Comparison of ENCODE assay signal across 11 cellular contexts in genomic region chr11:128210148-128210940, GRCh38.
DNase-seq lines count a peak whose midpoint lies in the region; ATAC-seq, FAIRE-seq and TF ChIP-seq lines count a peak whose summit lies in the region.
"Had no signal": no experiment of that assay in that cellular context is flagged by ENCODE, and none has a peak within 500 bp of the region (broad histone marks: within the 10 kb centered on the region; RNA-seq: fewer than 3 reads in every experiment).

No MANE protein-coding gene starts in this region.

- CTCF ChIA-PET in OCI-LY7 (lab: Charles Lee; ENCODE audit: unreplicated experiment): no interaction called here

- H3K4me2 ChIP-seq in OCI-LY7 (ENCODE audit: low read length): no peak overlapping the region

- no peak for FAIRE-seq in frontal cortex (lab: Jason Lieb, UNC)
- FAIRE-seq: GM12878 had no signal

- 57 to 92% methylated on average over 1 to 2 of the region's 3 CpGs for WGBS in mesodermal cell (ENCODE audit: insufficient coverage in 2 of 2), 2 experiments

- no peaks in the 10 kb centered on the region for H3K9me3 ChIP-seq in mesodermal cell (ENCODE audit: control insufficient read depth, low read length)
- no peaks in the 10 kb centered on the region for H3K9me3 ChIP-seq in OCI-LY7 (ENCODE audit: low read length)

- H3K4me3 ChIP-seq in mesodermal cell (ENCODE audit: extremely low read depth, insufficient read depth, low read length, poor library complexity, severe bottlenecking) (no peak overlapping the region), OCI-LY7 (ENCODE audit: low read depth, low read length, poor library complexity, severe bottlenecking) (no peak overlapping the region)
- H3K4me3 ChIP-seq: GM12878 had no signal

- POLR2A ChIA-PET in OCI-LY7 (lab: Charles Lee): no interaction called here

- H3K4me1 ChIP-seq in mesodermal cell (ENCODE audit: control insufficient read depth, insufficient read depth, low read length, poor library complexity, severe bottlenecking): peaks cover 27% of the 10 kb centered on the region
- no peaks in the 10 kb centered on the region for H3K4me1 ChIP-seq in OCI-LY7 (ENCODE audit: insufficient read depth, low read length, poor library complexity, severe bottlenecking)
- H3K4me1 ChIP-seq: parathyroid adenoma had no signal

- no TSS peak for BruUV-seq in OCI-LY7 (replicated peaks; lab: Mats Ljungman, UMichigan)

- no peaks in the 10 kb centered on the region for H4K20me1 ChIP-seq in OCI-LY7 (ENCODE audit: insufficient read depth, low read length)

- no peak for TF ChIP-seq CTCF in OCI-LY7 (conservative IDR thresholded peaks at IDR 0.05; ENCODE audit: low read length)

- ATAC-seq in HG03095 (IDR thresholded peaks at IDR 0.05; ENCODE audit: unreplicated experiment): no peak
- ATAC-seq: GM12878 had no signal

- no peaks in the 10 kb centered on the region for H3K9me2 ChIP-seq in OCI-LY7 (ENCODE audit: insufficient read depth, low read length)

- peak overlapping the region; percentile 87 for H3K27ac ChIP-seq in mesodermal cell (ENCODE audit: low read depth, low read length, severe bottlenecking)
- no peak overlapping the region for H3K27ac ChIP-seq in OCI-LY7 (ENCODE audit: low read depth, low read length, poor library complexity, severe bottlenecking)
- H3K27ac ChIP-seq: parathyroid adenoma had no signal

- H3K79me2 ChIP-seq in OCI-LY7 (ENCODE audit: insufficient read depth, low read depth, low read length): no peaks in the 10 kb centered on the region
- H3K79me2 ChIP-seq: parathyroid adenoma had no signal

- no peak overlapping the region for H2AFZ ChIP-seq in OCI-LY7 (ENCODE audit: low read length)
- H2AFZ ChIP-seq: parathyroid adenoma had no signal

- peak; percentile 77 for DNase-seq in AG20443 (ENCODE audit: low spot score)
- peak; percentile 97 for DNase-seq in LHCN-M2 (ENCODE audit: low read depth)
- peak; percentile 95 for DNase-seq in dermis blood vessel endothelial cell
- no peak for DNase-seq in frontal cortex (ENCODE audit: low spot score in 2 of 2)
- no peak for DNase-seq in retina
- DNase-seq in OCI-LY7 (ENCODE audit: low spot score): no peak
- DNase-seq: activated naive CD4-positive, alpha-beta T cell treated with anti-CD3 and anti-CD28 coated beads, Interleukin-2, amount 10 ng/mL, durations not matched to agents 7 days and 5 days had no signal

- intact Hi-C loops in OCI-LY7 (cut with micrococcal nuclease; ENCODE audit: unreplicated experiment): no loop called here

- H3K36me3 ChIP-seq in mesodermal cell (ENCODE audit: control insufficient read depth, insufficient read depth, low read length) (no peaks in the 10 kb centered on the region), OCI-LY7 (ENCODE audit: insufficient read depth, low read length) (no peaks in the 10 kb centered on the region)

Comparison
In these comparisons a context has a peak if more than half of its experiments do, and no peak if none do; other contexts are left out.
1. DNase-seq: peak in AG20443 (single experiment), LHCN-M2 (single experiment) and dermis blood vessel endothelial cell (single experiment); none in frontal cortex (0 of 2), retina (single experiment) and OCI-LY7 (single experiment).